15 cellular contexts compared by ENCODE assay signal in the genomic region with DNA sequence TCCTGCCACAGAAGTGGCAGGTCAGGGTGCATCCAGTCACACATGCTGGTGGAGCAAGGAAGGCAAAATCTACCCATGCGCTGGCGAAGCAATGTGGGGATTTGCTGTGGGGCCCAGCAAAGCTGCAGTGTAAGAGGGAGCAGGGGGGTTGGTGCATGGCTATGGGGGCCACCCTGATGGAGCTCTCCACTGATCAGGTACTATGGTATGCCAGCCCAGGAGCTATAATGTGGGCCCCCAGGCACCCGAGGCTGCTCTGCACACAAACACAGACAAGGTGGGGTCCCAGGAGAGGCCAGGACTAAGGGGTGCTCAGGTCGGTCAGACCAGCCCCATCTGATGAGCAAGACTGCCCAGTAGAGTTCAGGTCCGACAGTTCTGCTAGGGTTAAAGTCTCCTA.
DNase-seq lines count a peak whose midpoint lies in the region; ATAC-seq and TF ChIP-seq lines count a peak whose summit lies in the region.
"Had no signal": no experiment of that assay in that cellular context is flagged by ENCODE, and none has a peak within 500 bp of the region (broad histone marks: within the 10 kb centered on the region; RNA-seq: fewer than 3 reads in every experiment).

No MANE protein-coding gene starts in this region.

- H3K4me1 ChIP-seq in right atrium auricular region (no peaks in the 10 kb centered on the region), upper lobe of left lung (peaks cover 0 to 6% (median 2%) of the 10 kb centered on the region in 4 donors)
- H3K4me1 ChIP-seq: BLaER1 had no signal

- no peak for TF ChIP-seq EP300 in upper lobe of left lung (IDR thresholded peaks at IDR 0.05)

- TF ChIP-seq POLR2A in upper lobe of left lung (IDR thresholded peaks at IDR 0.05) = no peak

- no peak overlapping the region for H3K27ac ChIP-seq in right atrium auricular region
- no peak overlapping the region for H3K27ac ChIP-seq in upper lobe of left lung
- H3K27ac ChIP-seq: BLaER1 had no signal

- H3K27me3 ChIP-seq in right atrium auricular region = no peaks in the 10 kb centered on the region
- H3K27me3 ChIP-seq in upper lobe of left lung = no peaks in the 10 kb centered on the region
- H3K27me3 ChIP-seq: BLaER1 had no signal

- WGBS in upper lobe of left lung, 2 donors = 97 to 100% methylated on average over 2 to 5 of the region's 5 CpGs

- TF ChIP-seq CTCF in right atrium auricular region (IDR thresholded peaks at IDR 0.05) = no peak
- no peak for TF ChIP-seq CTCF in upper lobe of left lung (IDR thresholded peaks at IDR 0.05)

- H3K4me3 ChIP-seq in right atrium auricular region (no peak overlapping the region), upper lobe of left lung (no peak overlapping the region)
- H3K4me3 ChIP-seq: BLaER1, HAP-1 had no signal

- no peak for DNase-seq in Right ventricle myocardium superior
- DNase-seq in right atrium auricular region (ENCODE audit: low spot score) = no peak
- no peak for DNase-seq in left ventricle myocardium superior
- no peak for DNase-seq in upper lobe of left lung
- DNase-seq in posterior vena cava (ENCODE audit: low spot score) = no peak
- no peak for DNase-seq in iPS-NIHi7 (ENCODE audit: extremely low spot score)
- DNase-seq in amygdala (lab: John Stamatoyannopoulos, UW) = no peak
- DNase-seq: 8988T; CD4-positive, alpha-beta memory T cell; DMS153; DMS79; GDM1; GOT3 had no signal

- H3K36me3 ChIP-seq in right atrium auricular region = no peaks in the 10 kb centered on the region
- no peaks in the 10 kb centered on the region for H3K36me3 ChIP-seq in upper lobe of left lung
- H3K36me3 ChIP-seq: BLaER1, HAP-1 had no signal

- ATAC-seq in Right ventricle myocardium superior (ENCODE audit: poor library complexity) = peak; percentile 14
- peak; percentile 9 for ATAC-seq in left ventricle myocardium superior
- peak; percentile 19 to 43 for ATAC-seq in upper lobe of left lung (ENCODE audit: low FRiP score in 2 of 2)

- intact Hi-C loops in Right ventricle myocardium superior (cut with DNase I) = no loop called here
- intact Hi-C loops in left ventricle myocardium superior (cut with micrococcal nuclease) = no loop called here
- intact Hi-C loops in posterior vena cava (cut with DNase I) = no loop called here

- H3K9me3 ChIP-seq in right atrium auricular region (peaks cover 0 to 22% of the 10 kb centered on the region in 2 donors), upper lobe of left lung (peaks cover 0 to 17% (median 10%) of the 10 kb centered on the region in 4 donors)
